ENCODE assay signal across 16 cellular contexts in genomic region chr2:43010428-43011141, GRCh38.
A peak's percentile ranks its signal among the peaks of the same experiment; 100 is the strongest.
DNase-seq lines count a peak whose midpoint lies in the region; ATAC-seq, FAIRE-seq and TF ChIP-seq lines count a peak whose summit lies in the region.
"Had no signal": no experiment of that assay in that cellular context is flagged by ENCODE, and none has a peak within 500 bp of the region (broad histone marks: within the 10 kb centered on the region; RNA-seq: fewer than 3 reads in every experiment).

No MANE protein-coding gene starts in this region.

- CTCF ChIA-PET in activated CD4-positive, alpha-beta memory T cell treated with anti-CD3 and anti-CD28 coated beads for 36 hours (lab: Charles Lee): interaction anchor here (0.9 to 1.0 kb wide), 2 partner anchors 151 to 181 kb away, joined by 3 to 4 read pairs; no protein-coding TSS in a partner anchor

- ATAC-seq in activated CD4-positive, CD25-positive, alpha-beta regulatory T cell treated with anti-CD3 and anti-CD28 coated beads, Interleukin-2, amount 50 U/mL, for 24 hours: no peak
- no peak for ATAC-seq in GM18868 (IDR thresholded peaks at IDR 0.05; ENCODE audit: unreplicated experiment)
- ATAC-seq: GM23338, T-helper 17 cell had no signal

- peak overlapping the region; percentile 26 for H3K4me3 Mint-ChIP-seq in type B pancreatic cell
- H3K4me3 Mint-ChIP-seq in activated CD4-positive, alpha-beta memory T cell treated with anti-CD3 and anti-CD28 coated beads for 36 hours: no peak overlapping the region
- H3K4me3 Mint-ChIP-seq: activated CD4-positive, alpha-beta T cell treated with anti-CD3 and anti-CD28 coated beads, Interleukin-2, amount 10 ng/mL, durations not matched to agents 7 days and 5 days; GM23338; memory B cell; T-helper 17 cell had no signal

- no peak overlapping the region for H2AFZ ChIP-seq in keratinocyte (ENCODE audit: control insufficient read depth, low read length)
- H2AFZ ChIP-seq: GM23338 had no signal

- peaks cover 5% of the 10 kb centered on the region for H3K9me3 ChIP-seq in SJSA1 (replicated peaks)
- no peaks in the 10 kb centered on the region for H3K9me3 ChIP-seq in keratinocyte (ENCODE audit: control insufficient read depth, low read depth, low read length)

- H3K4me3 ChIP-seq in SJSA1 (no peak overlapping the region), keratinocyte (ENCODE audit: control insufficient read depth in 2 of 3, extremely low read depth in 1 of 3, insufficient read depth in 2 of 3, low read depth in 1 of 3, low read length in 3 of 3) (no peak overlapping the region)
- H3K4me3 ChIP-seq: GM23338 had no signal

- H3K36me3 Mint-ChIP-seq in type B pancreatic cell: peaks cover 8% of the 10 kb centered on the region
- H3K36me3 Mint-ChIP-seq in activated CD4-positive, alpha-beta memory T cell treated with anti-CD3 and anti-CD28 coated beads for 36 hours: peaks cover 1% of the 10 kb centered on the region

- H3K27ac ChIP-seq in SJSA1 (peak overlapping the region; percentile 11; the same call in 1 of the 2 replicates), keratinocyte (ENCODE audit: control insufficient read depth, insufficient read depth, low read length) (peak overlapping the region; percentile 53)

- H3K36me3 ChIP-seq in SJSA1: no peaks in the 10 kb centered on the region
- peaks cover 0 to 1% of the 10 kb centered on the region in 2 experiments for H3K36me3 ChIP-seq in keratinocyte (ENCODE audit: control insufficient read depth in 2 of 2, extremely low read depth in 1 of 2, insufficient read depth in 2 of 2, low read length in 2 of 2)

- intact Hi-C loops in activated CD4-positive, alpha-beta memory T cell treated with anti-CD3 and anti-CD28 coated beads for 36 hours (cut with micrococcal nuclease): no loop called here

- no peak overlapping the region for H3K9ac ChIP-seq in keratinocyte (ENCODE audit: control insufficient read depth, extremely low read depth, insufficient read depth, low read length)

- H3K79me2 ChIP-seq in keratinocyte (ENCODE audit: control insufficient read depth, insufficient read depth, low read length): no peaks in the 10 kb centered on the region

- peaks cover 30% of the 10 kb centered on the region for H3K4me1 Mint-ChIP-seq in type B pancreatic cell (ENCODE audit: unreplicated experiment)
- H3K4me1 Mint-ChIP-seq in activated CD4-positive, alpha-beta memory T cell treated with anti-CD3 and anti-CD28 coated beads for 36 hours (ENCODE audit: low read depth): no peaks in the 10 kb centered on the region

- POLR2A ChIA-PET in activated CD4-positive, alpha-beta memory T cell treated with anti-CD3 and anti-CD28 coated beads for 36 hours (lab: Charles Lee): no interaction called here

- H3K9me1 ChIP-seq in keratinocyte (ENCODE audit: control insufficient read depth, extremely low read depth, insufficient read depth, low read length): no peaks in the 10 kb centered on the region

- no peaks in the 10 kb centered on the region for H3K27me3 Mint-ChIP-seq in type B pancreatic cell
- H3K27me3 Mint-ChIP-seq in activated CD4-positive, alpha-beta memory T cell treated with anti-CD3 and anti-CD28 coated beads for 36 hours: peaks cover 5% of the 10 kb centered on the region

- no peaks in the 10 kb centered on the region for H3K27me3 ChIP-seq in SJSA1 (replicated peaks)
- no peaks in the 10 kb centered on the region for H3K27me3 ChIP-seq in keratinocyte (ENCODE audit: control insufficient read depth, extremely low read depth, insufficient read depth, low read length)

- peak; percentile 8 for DNase-seq in activated CD4-positive, CD25-positive, alpha-beta regulatory T cell treated with anti-CD3 and anti-CD28 coated beads, Interleukin-2, amount 50 U/mL, for 72 hours
- DNase-seq in SJSA1 (ENCODE audit: low read depth in 1 of 2, low spot score in 2 of 2): no peak
- no peak for DNase-seq in keratinocyte (ENCODE audit: low read depth, low spot score)
- no peak for DNase-seq in type B pancreatic cell (ENCODE audit: extremely low spot score, unreplicated experiment)
- DNase-seq in effector CD8-positive, alpha-beta T cell (lab: John Stamatoyannopoulos, UW): no peak
- DNase-seq in activated CD4-positive, alpha-beta memory T cell treated with anti-CD3 and anti-CD28 coated beads for 36 hours: no peak
- DNase-seq: activated CD4-positive, alpha-beta T cell treated with anti-CD3 and anti-CD28 coated beads, Interleukin-2, amount 10 ng/mL, durations not matched to agents 7 days and 5 days; caudate nucleus; erythroblast; hypothalamus; NCI-H1417 treated with DMSO at 0.1 percent for 48 hours; T-helper 17 cell had no signal

- peak; percentile 91 for FAIRE-seq in keratinocyte (lab: Jason Lieb, UNC)

- no peaks in the 10 kb centered on the region for H4K20me1 ChIP-seq in keratinocyte (ENCODE audit: control insufficient read depth, extremely low read depth, insufficient read depth, low read length)

- peak overlapping the region; percentile 23 for H3K4me2 ChIP-seq in keratinocyte (ENCODE audit: control insufficient read depth, extremely low read depth, insufficient read depth, low read depth, low read length)
- H3K4me2 ChIP-seq: GM23338 had no signal

- dilution Hi-C loops in keratinocyte (cut with MboI; ENCODE audit: extremely low pct_ligation_motif_present, low sequenced_read_pairs): no loop called here

- H3K27ac Mint-ChIP-seq in type B pancreatic cell: peak overlapping the region; percentile 73
- H3K27ac Mint-ChIP-seq in activated CD4-positive, alpha-beta memory T cell treated with anti-CD3 and anti-CD28 coated beads for 36 hours: no peak overlapping the region
- H3K27ac Mint-ChIP-seq: activated CD4-positive, alpha-beta T cell treated with anti-CD3 and anti-CD28 coated beads, Interleukin-2, amount 10 ng/mL, durations not matched to agents 7 days and 5 days; GM23338; memory B cell; T-helper 17 cell had no signal

- H3K9me3 Mint-ChIP-seq in type B pancreatic cell: peaks cover 19% of the 10 kb centered on the region
- H3K9me3 Mint-ChIP-seq in activated CD4-positive, alpha-beta memory T cell treated with anti-CD3 and anti-CD28 coated beads for 36 hours: peaks cover 5% of the 10 kb centered on the region

- H3K4me1 ChIP-seq in SJSA1 (replicated peaks): peaks cover 34% of the 10 kb centered on the region
- H3K4me1 ChIP-seq in keratinocyte (ENCODE audit: control insufficient read depth, extremely low read depth, insufficient read depth, low read length): peaks cover 32% of the 10 kb centered on the region

- TF ChIP-seq CTCF in keratinocyte (optimal IDR thresholded peaks at IDR 0.05 in 1 of 3, IDR thresholded peaks at IDR 0.05 in 1 of 3, conservative IDR thresholded peaks at IDR 0.05 in 1 of 3; ENCODE audit: extremely low read depth in 1 of 3, insufficient read depth in 2 of 3, low read length in 3 of 3) (no peak), type B pancreatic cell (conservative IDR thresholded peaks at IDR 0.05) (no peak)
